17 cellular contexts compared by ENCODE assay signal in the genomic region with DNA sequence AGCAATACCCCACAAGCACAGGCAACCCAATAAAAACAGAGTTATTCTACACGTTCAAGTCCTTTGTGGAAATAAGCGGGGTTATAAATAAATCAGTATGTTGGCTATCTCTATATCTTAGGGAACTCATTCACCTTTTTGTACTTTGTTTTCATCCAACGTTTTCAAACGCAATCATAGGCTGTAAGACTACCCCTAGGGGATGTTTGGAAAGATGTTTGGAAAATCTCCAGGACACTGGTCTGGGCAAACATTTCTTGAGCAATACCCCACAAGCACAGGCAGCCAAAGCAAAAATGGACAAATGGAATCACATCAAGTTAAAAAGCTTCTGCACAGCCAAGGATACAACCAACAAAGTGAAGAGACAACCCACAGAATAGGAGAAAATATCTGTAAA.
A peak's percentile ranks its signal among the peaks of the same experiment; 100 is the strongest.
DNase-seq lines count a peak whose midpoint lies in the region; ATAC-seq and TF ChIP-seq lines count a peak whose summit lies in the region.
"Had no signal": no experiment of that assay in that cellular context is flagged by ENCODE, and none has a peak within 500 bp of the region (broad histone marks: within the 10 kb centered on the region; RNA-seq: fewer than 3 reads in every experiment).

No MANE protein-coding gene starts in this region.

- TF ChIP-seq CTCF in AG04450 (IDR thresholded peaks at IDR 0.05; ENCODE audit: low read depth, low read length) (peak; percentile 31; the same call in 1 of the 2 replicates), astrocyte of the spinal cord (IDR thresholded peaks at IDR 0.05; ENCODE audit: low read depth, low read length) (peak; percentile 6), foreskin keratinocyte (conservative IDR thresholded peaks at IDR 0.05) (peak; percentile 5), esophagus squamous epithelium (IDR thresholded peaks at IDR 0.05) (peak in 1 of 6 experiments; percentile 5), left lung (IDR thresholded peaks at IDR 0.05) (no peak)

- H3K27ac ChIP-seq in AG04450 (ENCODE audit: low read depth, low read length) (no peak overlapping the region), foreskin keratinocyte (no peak overlapping the region), esophagus squamous epithelium (no peak overlapping the region), left lung (no peak overlapping the region)
- H3K27ac ChIP-seq: gastrocnemius medialis, ovary had no signal

- H3K4me3 ChIP-seq in AG04450 (ENCODE audit: low read depth, low read length): no peak overlapping the region
- no peak overlapping the region for H3K4me3 ChIP-seq in astrocyte of the spinal cord (ENCODE audit: low read depth, low read length)
- H3K4me3 ChIP-seq in esophagus squamous epithelium: no peak overlapping the region
- no peak overlapping the region for H3K4me3 ChIP-seq in left lung
- H3K4me3 ChIP-seq: gastrocnemius medialis, ovary had no signal

- no peak for ATAC-seq in foreskin keratinocyte
- no peak for ATAC-seq in activated T-cell treated with anti-CD3 and anti-CD28 coated beads, Interleukin-2, amount 50 U/mL, for 72 hours (replicated peaks in 1 of 2)
- no peak for ATAC-seq in left lung

- WGBS in esophagus squamous epithelium, 2 donors: 31 to 34% methylated on average over 4 of the region's 4 CpGs

- H3K27me3 Mint-ChIP-seq in activated T-cell treated with anti-CD3 and anti-CD28 coated beads, Interleukin-2, amount 50 U/mL, for 72 hours (ENCODE audit: low read depth): peaks cover 22% of the 10 kb centered on the region

- in situ Hi-C loops in astrocyte of the spinal cord (cut with HindIII; ENCODE audit: low sequenced_read_pairs) (no loop called here), KBM-7 (cut with MboI; ENCODE audit: low pct_unique_long_range_greater_than_20kb, low sequenced_read_pairs) (no loop called here)

- DNase-seq in AG04450 (ENCODE audit: low read depth, low spot score) (peak; percentile 51), HT1080 (ENCODE audit: low read depth) (peak; percentile 21), astrocyte of the spinal cord (ENCODE audit: low read depth, low spot score) (peak; percentile 62), foreskin keratinocyte (peak; percentile 63 to 82), KBM-7 (no peak), esophagus squamous epithelium (lab: John Stamatoyannopoulos, UW) (no peak), left lung (no peak)
- DNase-seq in activated T-cell treated with anti-CD3 and anti-CD28 coated beads, Interleukin-2, amount 50 U/mL, for 72 hours: no peak
- DNase-seq: activated CD4-positive, alpha-beta T cell treated with anti-CD3 and anti-CD28 coated beads, Interleukin-2, amount 10 ng/mL, durations not matched to agents 24 days and 14 days; activated T-cell treated with anti-CD3 and anti-CD28 coated beads, Interleukin-2, amount 50 U/mL, for 24 hours; amniotic stem cell; dermis blood vessel endothelial cell; islet precursor cell; Karpas-422; NCI-H187; ovary had no signal

- no peaks in the 10 kb centered on the region for H3K36me3 Mint-ChIP-seq in activated T-cell treated with anti-CD3 and anti-CD28 coated beads, Interleukin-2, amount 50 U/mL, for 72 hours (ENCODE audit: insufficient read depth in 2 of 2)

- CTCF ChIA-PET in AG04450 (lab: Charles Lee): interaction anchor here (1.4 kb wide), 1 partner anchor 323 kb away, joined by 5 read pairs; no protein-coding TSS in a partner anchor

- intact Hi-C loops in esophagus squamous epithelium (cut with DNase I): no loop called here
- intact Hi-C loops in left lung (cut with DNase I): no loop called here

- no peak for TF ChIP-seq POLR2A in esophagus squamous epithelium (IDR thresholded peaks at IDR 0.05)

- H3K4me3 Mint-ChIP-seq in activated T-cell treated with anti-CD3 and anti-CD28 coated beads, Interleukin-2, amount 50 U/mL, for 72 hours: no peak overlapping the region
- H3K4me3 Mint-ChIP-seq: activated CD4-positive, alpha-beta T cell treated with anti-CD3 and anti-CD28 coated beads, Interleukin-2, amount 10 ng/mL, durations not matched to agents 24 days and 14 days; activated T-cell treated with anti-CD3 and anti-CD28 coated beads, Interleukin-2, amount 50 U/mL, for 24 hours had no signal

- H3K4me1 Mint-ChIP-seq in activated T-cell treated with anti-CD3 and anti-CD28 coated beads, Interleukin-2, amount 50 U/mL, for 72 hours (ENCODE audit: low read depth): no peaks in the 10 kb centered on the region
- H3K4me1 Mint-ChIP-seq: activated CD4-positive, alpha-beta T cell treated with anti-CD3 and anti-CD28 coated beads, Interleukin-2, amount 10 ng/mL, durations not matched to agents 24 days and 14 days had no signal

- no peaks in the 10 kb centered on the region for H3K36me3 ChIP-seq in esophagus squamous epithelium
- no peaks in the 10 kb centered on the region for H3K36me3 ChIP-seq in left lung
- H3K36me3 ChIP-seq: gastrocnemius medialis, ovary had no signal

- no peaks in the 10 kb centered on the region for H3K4me1 ChIP-seq in foreskin keratinocyte
- no peaks in the 10 kb centered on the region for H3K4me1 ChIP-seq in esophagus squamous epithelium
- no peaks in the 10 kb centered on the region for H3K4me1 ChIP-seq in left lung
- H3K4me1 ChIP-seq: gastrocnemius medialis had no signal

- no peaks in the 10 kb centered on the region for H3K9me3 ChIP-seq in AG04450 (ENCODE audit: control insufficient read depth, insufficient read depth, low read length)
- H3K9me3 ChIP-seq in esophagus squamous epithelium: no peaks in the 10 kb centered on the region
- no peaks in the 10 kb centered on the region for H3K9me3 ChIP-seq in left lung
- H3K9me3 ChIP-seq: gastrocnemius medialis, ovary had no signal

- POLR2A ChIA-PET in AG04450 (lab: Yijun Ruan, JAX): no interaction called here

- H3K9me3 Mint-ChIP-seq in activated T-cell treated with anti-CD3 and anti-CD28 coated beads, Interleukin-2, amount 50 U/mL, for 72 hours: no peaks in the 10 kb centered on the region
- H3K9me3 Mint-ChIP-seq: activated CD4-positive, alpha-beta T cell treated with anti-CD3 and anti-CD28 coated beads, Interleukin-2, amount 10 ng/mL, durations not matched to agents 24 days and 14 days; activated T-cell treated with anti-CD3 and anti-CD28 coated beads, Interleukin-2, amount 50 U/mL, for 24 hours had no signal

- H3K27ac Mint-ChIP-seq in activated T-cell treated with anti-CD3 and anti-CD28 coated beads, Interleukin-2, amount 50 U/mL, for 72 hours: no peak overlapping the region
- H3K27ac Mint-ChIP-seq: activated CD4-positive, alpha-beta T cell treated with anti-CD3 and anti-CD28 coated beads, Interleukin-2, amount 10 ng/mL, durations not matched to agents 24 days and 14 days; activated T-cell treated with anti-CD3 and anti-CD28 coated beads, Interleukin-2, amount 50 U/mL, for 24 hours had no signal

- peaks cover 3% of the 10 kb centered on the region for H3K27me3 ChIP-seq in AG04450 (ENCODE audit: control insufficient read depth, insufficient read depth, low read length)
- H3K27me3 ChIP-seq in foreskin keratinocyte: no peaks in the 10 kb centered on the region
- H3K27me3 ChIP-seq in esophagus squamous epithelium: peaks cover 0 to 8% (median 0%) of the 10 kb centered on the region in 4 donors
- no peaks in the 10 kb centered on the region for H3K27me3 ChIP-seq in left lung
- H3K27me3 ChIP-seq: gastrocnemius medialis, ovary had no signal

Comparison
In these comparisons a context has a peak if more than half of its experiments do, and no peak if none do; other contexts are left out.
1. DNase-seq: peak in AG04450 (single experiment), HT1080 (single experiment), astrocyte of the spinal cord (single experiment) and foreskin keratinocyte (2 of 2); none in KBM-7 (single experiment), activated T-cell treated with anti-CD3 and anti-CD28 coated beads, Interleukin-2, amount 50 U/mL, for 72 hours (0 of 2), esophagus squamous epithelium (single experiment) and left lung (0 of 2).
2. CTCF ChIP-seq: peak in AG04450 (single experiment), astrocyte of the spinal cord (single experiment) and foreskin keratinocyte (single experiment); none in left lung (0 of 2).